8 cellular contexts compared by ENCODE assay signal in the genomic region with DNA sequence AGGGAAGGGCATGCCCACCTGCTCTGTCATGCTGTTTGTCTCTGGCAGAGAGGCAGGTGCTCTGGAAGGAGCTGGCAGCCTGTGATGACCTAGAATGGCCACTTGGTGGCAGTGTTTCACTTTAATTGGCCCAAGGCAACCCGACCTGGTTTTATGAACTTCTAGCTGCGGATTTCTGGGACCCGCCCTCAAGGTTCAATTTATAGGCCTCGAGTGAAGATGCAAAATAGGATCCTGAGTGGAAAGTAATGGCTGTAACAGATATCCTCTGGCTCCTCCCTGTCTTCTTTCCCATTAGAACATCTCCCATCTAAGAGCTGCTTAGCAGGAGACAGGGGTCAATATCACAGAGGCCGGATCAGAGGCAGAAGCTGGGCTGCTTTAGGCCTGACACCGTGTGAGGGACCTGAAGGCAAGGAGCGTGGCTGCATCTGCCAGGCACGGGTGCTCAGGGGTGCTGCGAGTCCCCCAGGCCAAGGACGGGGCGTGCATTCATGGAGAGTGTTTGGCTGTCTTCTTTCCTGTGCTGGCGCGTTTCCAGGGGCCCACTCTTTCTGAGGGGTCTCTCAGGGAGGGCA. TPM values are rescaled to one million over a fixed set of nuclear protein-coding genes. Genes with fewer than 3 reads are reported as not detected.
DNase-seq lines count a peak whose midpoint lies in the region; ATAC-seq and TF ChIP-seq lines count a peak whose summit lies in the region.

No MANE protein-coding gene starts in this region.

- H3K9me2 ChIP-seq in GM23248 (ENCODE audit: insufficient read depth): no peaks in the 10 kb centered on the region

- no peak overlapping the region for H2AFZ ChIP-seq in DND-41 (ENCODE audit: low read depth, low read length)
- peak overlapping the region; percentile 43 for H2AFZ ChIP-seq in GM23248

- no peaks in the 10 kb centered on the region for H4K20me1 ChIP-seq in DND-41 (ENCODE audit: insufficient read depth, low read length)
- no peaks in the 10 kb centered on the region for H4K20me1 ChIP-seq in GM23248 (ENCODE audit: insufficient read depth)

- H3K4me2 ChIP-seq in DND-41 (ENCODE audit: insufficient read depth, low read length) (no peak overlapping the region), GM23248 (ENCODE audit: unreplicated experiment) (peak overlapping the region; percentile 6)

- H3K27ac ChIP-seq in DND-41 (ENCODE audit: low read length): no peak overlapping the region
- no peak overlapping the region for H3K27ac ChIP-seq in GM23248
- no peak overlapping the region for H3K27ac ChIP-seq in right atrium auricular region

- TF ChIP-seq POLR2A in GM18505 (IDR thresholded peaks at IDR 0.05; ENCODE audit: borderline replicate concordance, extremely low read depth, insufficient read depth, insufficient read length): no peak

- TF ChIP-seq CTCF in DND-41 (IDR thresholded peaks at IDR 0.05; ENCODE audit: borderline replicate concordance, extremely low read depth, low read length, poor library complexity, severe bottlenecking): peak; percentile 85
- peak; percentile 86 to 95 for TF ChIP-seq CTCF in right atrium auricular region (IDR thresholded peaks at IDR 0.05)
- TF ChIP-seq CTCF in retinal pigment epithelial cell (conservative IDR thresholded peaks at IDR 0.05; ENCODE audit: low read depth, low read length): peak; percentile 86

- H3K4me3 ChIP-seq in DND-41 (ENCODE audit: low read depth in 1 of 2, low read length in 2 of 2): no peak overlapping the region
- H3K4me3 ChIP-seq in GM23248: no peak overlapping the region
- no peak overlapping the region for H3K4me3 ChIP-seq in right atrium auricular region
- no peak overlapping the region for H3K4me3 ChIP-seq in retinal pigment epithelial cell (ENCODE audit: low read length)

- WGBS in GM23248 (ENCODE audit: low coverage in 1 of 2, low lambda C conversion rate in 2 of 2, missing lambda C conversion rate in 2 of 2), 2 experiments: 39 to 41% methylated on average over 13 of the region's 13 CpGs

- no peaks in the 10 kb centered on the region for H3K79me2 ChIP-seq in DND-41 (ENCODE audit: insufficient read depth, low read length)
- no peaks in the 10 kb centered on the region for H3K79me2 ChIP-seq in GM23248 (ENCODE audit: insufficient read depth)

- peak; percentile 67 for DNase-seq in DND-41
- DNase-seq in GM23248: peak; percentile 82
- peak; percentile 75 for DNase-seq in NAMALWA (ENCODE audit: low spot score)
- peak; percentile 32 for DNase-seq in T follicular helper cell (ENCODE audit: low read depth)
- peak in 52 of 56 donors; percentile 2 to 78 (median 34) for DNase-seq in amygdala (lab: John Stamatoyannopoulos, UW)
- peak; percentile 63 for DNase-seq in right atrium auricular region (ENCODE audit: low spot score)
- no peak for DNase-seq in retinal pigment epithelial cell (ENCODE audit: low read depth)

- H3K4me1 ChIP-seq in DND-41 (ENCODE audit: insufficient read depth, low read length): no peaks in the 10 kb centered on the region; the same call in 1 of the 2 replicates
- peaks cover 13% of the 10 kb centered on the region for H3K4me1 ChIP-seq in GM23248 (ENCODE audit: insufficient read depth)
- no peaks in the 10 kb centered on the region for H3K4me1 ChIP-seq in right atrium auricular region

- H3K36me3 ChIP-seq in DND-41 (ENCODE audit: insufficient read depth, low read length) (no peaks in the 10 kb centered on the region), GM23248 (ENCODE audit: low read depth) (no peaks in the 10 kb centered on the region), right atrium auricular region (no peaks in the 10 kb centered on the region)

- no peaks in the 10 kb centered on the region for H3F3A ChIP-seq in GM23248 (ENCODE audit: insufficient read depth)

- no peaks in the 10 kb centered on the region for H3K27me3 ChIP-seq in DND-41 (ENCODE audit: insufficient read depth, low read length, poor library complexity)
- no peaks in the 10 kb centered on the region for H3K27me3 ChIP-seq in GM23248 (replicated peaks; ENCODE audit: insufficient read depth)
- H3K27me3 ChIP-seq in right atrium auricular region: no peaks in the 10 kb centered on the region

- no peaks in the 10 kb centered on the region for H3K9me3 ChIP-seq in DND-41 (ENCODE audit: insufficient read depth, low read length, severe bottlenecking)
- H3K9me3 ChIP-seq in GM23248 (ENCODE audit: low read depth): no peaks in the 10 kb centered on the region
- peaks cover 0 to 7% of the 10 kb centered on the region in 2 donors for H3K9me3 ChIP-seq in right atrium auricular region

- ATAC-seq in DND-41 (ENCODE audit: insufficient read depth, low read depth) (peak; percentile 87), GM18505 (IDR thresholded peaks at IDR 0.05; ENCODE audit: unreplicated experiment) (no peak)

- H3K9ac ChIP-seq in DND-41 (ENCODE audit: low read depth, low read length): no peak overlapping the region
- no peak overlapping the region for H3K9ac ChIP-seq in GM23248

- in situ Hi-C loops in GM23248 (cut with MboI): loop anchor here (25.0 kb wide), 1 partner anchor 1215 kb away; no protein-coding TSS in a partner anchor

RNA-seq across cellular contexts. Expression of a gene that starts 56.7 kb away (rescaled TPM):
- total RNA-seq in GM23248 (2014; rRNA removed; shearing (Covaris generic)): 0.32 TPM in 1 of 2 replicates, not detected in the other
- polyA plus RNA-seq in GM23248 (2016; fragmentation: Nextera tagmentation; extraction: Ambion mirVana): 0.11 and 0.15 TPM in 2 replicates
- 1 to 10 TPM in 1 of 2 donors, under 1 TPM in 1; 0.33 to 4.4 TPM for total RNA-seq in right atrium auricular region
